In the genomic region with DNA sequence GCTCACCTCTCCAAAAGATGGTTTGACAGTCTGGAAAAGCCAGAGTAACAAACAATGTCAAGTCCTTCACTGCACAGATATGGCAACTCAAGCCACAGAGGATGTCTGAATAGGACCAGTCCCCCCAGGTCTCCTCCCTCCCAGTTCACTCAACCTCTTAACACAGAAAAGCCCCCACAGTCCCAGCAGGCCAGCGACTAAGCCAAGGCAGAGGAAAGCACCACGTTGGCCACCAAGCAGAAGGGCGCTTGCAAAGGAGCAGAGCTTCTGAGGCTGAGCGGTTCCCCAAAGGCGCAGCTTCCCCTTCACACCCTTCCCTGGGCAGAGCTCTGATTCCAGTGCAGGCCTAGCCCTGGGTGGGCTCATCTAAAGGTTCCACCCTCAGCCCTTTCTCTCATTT, we compare ENCODE assay signal across 8 cellular contexts.
DNase-seq lines count a peak whose midpoint lies in the region; ATAC-seq, FAIRE-seq and TF ChIP-seq lines count a peak whose summit lies in the region.

No MANE protein-coding gene starts in this region.

- H3K36me3 ChIP-seq in Peyer's patch: no peaks in the 10 kb centered on the region
- no peaks in the 10 kb centered on the region for H3K36me3 ChIP-seq in brain microvascular endothelial cell (replicated peaks)
- H3K36me3 ChIP-seq in keratinocyte (ENCODE audit: control insufficient read depth in 2 of 2, extremely low read depth in 1 of 2, insufficient read depth in 2 of 2, low read length in 2 of 2): no peaks in the 10 kb centered on the region

- peaks cover 20% of the 10 kb centered on the region for H3K36me3 Mint-ChIP-seq in activated CD8-positive, alpha-beta memory T cell treated with anti-CD3 and anti-CD28 coated beads, Interleukin-2, amount 10 ng/mL, durations not matched to agents 7 days and 5 days

- H4K20me1 ChIP-seq in keratinocyte (ENCODE audit: control insufficient read depth, extremely low read depth, insufficient read depth, low read length): no peaks in the 10 kb centered on the region

- TF ChIP-seq CTCF in Peyer's patch (IDR thresholded peaks at IDR 0.05): no peak
- TF ChIP-seq CTCF in brain microvascular endothelial cell (IDR thresholded peaks at IDR 0.05; ENCODE audit: low read depth, low read length, missing control alignments): no peak
- no peak for TF ChIP-seq CTCF in keratinocyte (optimal IDR thresholded peaks at IDR 0.05 in 1 of 3, IDR thresholded peaks at IDR 0.05 in 1 of 3, conservative IDR thresholded peaks at IDR 0.05 in 1 of 3; ENCODE audit: extremely low read depth in 1 of 3, insufficient read depth in 2 of 3, low read length in 3 of 3)

- H3K27ac ChIP-seq in Peyer's patch (peak overlapping the region; percentile 56 to 70 (median 63)), brain microvascular endothelial cell (no peak overlapping the region), keratinocyte (ENCODE audit: control insufficient read depth, insufficient read depth, low read length) (peak overlapping the region; percentile 67)

- peak overlapping the region; percentile 87 for H3K27ac Mint-ChIP-seq in activated CD8-positive, alpha-beta memory T cell treated with anti-CD3 and anti-CD28 coated beads, Interleukin-2, amount 10 ng/mL, durations not matched to agents 7 days and 5 days

- no peaks in the 10 kb centered on the region for H3K9me3 ChIP-seq in Peyer's patch
- no peaks in the 10 kb centered on the region for H3K9me3 ChIP-seq in keratinocyte (ENCODE audit: control insufficient read depth, low read depth, low read length)

- no peaks in the 10 kb centered on the region for H3K9me1 ChIP-seq in keratinocyte (ENCODE audit: control insufficient read depth, extremely low read depth, insufficient read depth, low read length)

- H2AFZ ChIP-seq in keratinocyte (ENCODE audit: control insufficient read depth, low read length): peak overlapping the region; percentile 80

- H3K27me3 Mint-ChIP-seq in activated CD8-positive, alpha-beta memory T cell treated with anti-CD3 and anti-CD28 coated beads, Interleukin-2, amount 10 ng/mL, durations not matched to agents 7 days and 5 days: no peaks in the 10 kb centered on the region

- TF ChIP-seq POLR2A in Peyer's patch (IDR thresholded peaks at IDR 0.05): no peak

- H3K9me3 Mint-ChIP-seq in activated CD8-positive, alpha-beta memory T cell treated with anti-CD3 and anti-CD28 coated beads, Interleukin-2, amount 10 ng/mL, durations not matched to agents 7 days and 5 days (ENCODE audit: low read depth): no peaks in the 10 kb centered on the region

- dilution Hi-C loops in keratinocyte (cut with MboI; ENCODE audit: extremely low pct_ligation_motif_present, low sequenced_read_pairs): no loop called here

- H3K27me3 ChIP-seq in Peyer's patch (no peaks in the 10 kb centered on the region), brain microvascular endothelial cell (replicated peaks) (no peaks in the 10 kb centered on the region), keratinocyte (ENCODE audit: control insufficient read depth, extremely low read depth, insufficient read depth, low read length) (no peaks in the 10 kb centered on the region)

- peak overlapping the region; percentile 91 for H3K4me3 Mint-ChIP-seq in activated CD8-positive, alpha-beta memory T cell treated with anti-CD3 and anti-CD28 coated beads, Interleukin-2, amount 10 ng/mL, durations not matched to agents 7 days and 5 days

- in situ Hi-C loops in brain microvascular endothelial cell (cut with HindIII; ENCODE audit: low pct_ligation_motif_present, low sequenced_read_pairs): no loop called here

- H3K79me2 ChIP-seq in keratinocyte (ENCODE audit: control insufficient read depth, insufficient read depth, low read length): peaks cover 43% of the 10 kb centered on the region

- peak; percentile 58 for ATAC-seq in activated CD8-positive, alpha-beta memory T cell treated with anti-CD3 and anti-CD28 coated beads, Interleukin-2, amount 10 ng/mL, durations not matched to agents 7 days and 5 days
- peak; percentile 60 for ATAC-seq in HG02884 (IDR thresholded peaks at IDR 0.05; ENCODE audit: unreplicated experiment)

- H3K4me1 ChIP-seq in Peyer's patch (peaks cover 0 to 39% (median 3%) of the 10 kb centered on the region in 4 donors), keratinocyte (ENCODE audit: control insufficient read depth, extremely low read depth, insufficient read depth, low read length) (peaks cover 31% of the 10 kb centered on the region)

- DNase-seq in activated CD8-positive, alpha-beta memory T cell treated with anti-CD3 and anti-CD28 coated beads, Interleukin-2, amount 10 ng/mL, durations not matched to agents 7 days and 5 days: peak; percentile 53
- no peak for DNase-seq in activated CD8-positive, alpha-beta memory T cell treated with anti-CD3 and anti-CD28 coated beads for 24 hours
- DNase-seq in Peyer's patch: peak; percentile 26 to 56 (median 55)
- DNase-seq in brain microvascular endothelial cell: peak; percentile 11
- DNase-seq in keratinocyte (ENCODE audit: low read depth, low spot score): no peak
- DNase-seq in stimulated activated CD8-positive, alpha-beta memory T cell treated with anti-CD3 and anti-CD28 coated beads, Interleukin-12 subunit alpha, Interleukin-12 subunit beta, amount 100 ng/mL, for 24 hours (ENCODE audit: extremely low read depth): peak; percentile 1
- no peak for DNase-seq in NCI-H226

- peak overlapping the region; percentile 94 for H3K4me2 ChIP-seq in keratinocyte (ENCODE audit: control insufficient read depth, extremely low read depth, insufficient read depth, low read depth, low read length)

- CTCF ChIA-PET in activated CD8-positive, alpha-beta memory T cell treated with anti-CD3 and anti-CD28 coated beads, Interleukin-2, amount 10 ng/mL, durations not matched to agents 7 days and 5 days (lab: Charles Lee): interaction anchor here (1.0 to 2.2 kb wide), 11 partner anchors 8 to 364 kb away, joined by 3 to 11 read pairs (median 5); no protein-coding TSS in a partner anchor

- FAIRE-seq in keratinocyte (lab: Jason Lieb, UNC): no peak

- H3K9ac ChIP-seq in keratinocyte (ENCODE audit: control insufficient read depth, extremely low read depth, insufficient read depth, low read length): peak overlapping the region; percentile 82

- H3K4me1 Mint-ChIP-seq in activated CD8-positive, alpha-beta memory T cell treated with anti-CD3 and anti-CD28 coated beads, Interleukin-2, amount 10 ng/mL, durations not matched to agents 7 days and 5 days: peaks cover 39% of the 10 kb centered on the region

- H3K4me3 ChIP-seq in Peyer's patch: peak overlapping the region; percentile 45 to 63 (median 54)
- H3K4me3 ChIP-seq in brain microvascular endothelial cell (ENCODE audit: low read depth, low read length): peak overlapping the region; percentile 72
- H3K4me3 ChIP-seq in keratinocyte (ENCODE audit: control insufficient read depth in 2 of 3, extremely low read depth in 1 of 3, insufficient read depth in 2 of 3, low read depth in 1 of 3, low read length in 3 of 3): peak overlapping the region; percentile 55 to 94 (median 88)

Comparison
In these comparisons a context has a peak if more than half of its experiments do, and no peak if none do; other contexts are left out.
1. DNase-seq: peak in activated CD8-positive, alpha-beta memory T cell treated with anti-CD3 and anti-CD28 coated beads, Interleukin-2, amount 10 ng/mL, durations not matched to agents 7 days and 5 days (single experiment), Peyer's patch (3 of 3), brain microvascular endothelial cell (single experiment) and stimulated activated CD8-positive, alpha-beta memory T cell treated with anti-CD3 and anti-CD28 coated beads, Interleukin-12 subunit alpha, Interleukin-12 subunit beta, amount 100 ng/mL, for 24 hours (single experiment); none in activated CD8-positive, alpha-beta memory T cell treated with anti-CD3 and anti-CD28 coated beads for 24 hours (single experiment), keratinocyte (single experiment) and NCI-H226 (single experiment).
2. Peak in every context shown above with its lines, with median percentiles within 50 percentile points of each other: H3K4me3 ChIP-seq.